Comparison of ENCODE assay signal across 8 cellular contexts in the genomic region with DNA sequence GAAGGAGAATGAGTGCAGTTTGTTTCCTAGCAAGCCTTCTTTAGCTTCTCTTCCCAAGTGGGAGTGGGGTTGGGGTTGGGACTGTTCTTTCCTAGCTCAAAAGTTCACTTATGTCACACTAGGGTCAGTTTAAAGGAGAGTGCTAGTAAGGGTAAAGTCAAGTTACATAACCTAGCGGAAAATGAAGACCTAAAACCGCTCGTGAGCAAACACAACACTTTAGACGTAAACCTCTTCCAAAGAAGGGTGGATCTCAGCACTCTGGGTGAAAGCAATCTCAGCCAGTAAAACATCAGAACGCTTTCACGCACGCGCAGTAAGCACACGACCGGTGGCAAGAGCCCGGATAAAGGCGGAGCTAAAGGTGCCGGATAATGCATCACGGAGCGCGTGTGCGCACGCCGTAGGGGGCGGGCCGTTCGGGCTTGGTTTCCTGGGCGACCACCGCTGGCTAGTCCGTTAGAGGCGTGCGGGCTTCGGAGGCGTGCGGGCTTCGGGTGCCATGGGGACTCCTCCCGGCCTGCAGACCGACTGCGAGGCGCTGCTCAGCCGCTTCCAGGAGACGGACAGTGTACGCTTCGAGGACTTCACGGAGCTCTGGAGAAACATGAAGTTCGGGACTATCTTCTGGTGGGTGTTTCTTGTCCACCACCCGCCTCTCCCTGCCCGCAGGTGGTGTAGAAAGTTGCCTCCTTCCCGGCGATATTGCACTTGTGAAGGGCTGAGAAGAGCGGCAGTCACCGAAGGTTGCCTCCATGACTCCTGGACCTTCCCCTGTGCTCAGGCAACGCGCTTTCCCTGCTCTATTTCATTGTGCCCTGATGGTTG. TPM values are rescaled to one million over a fixed set of nuclear protein-coding genes. Genes with fewer than 3 reads are reported as not detected.
DNase-seq lines count a peak whose midpoint lies in the region; ATAC-seq and TF ChIP-seq lines count a peak whose summit lies in the region.

A gene with protein sequence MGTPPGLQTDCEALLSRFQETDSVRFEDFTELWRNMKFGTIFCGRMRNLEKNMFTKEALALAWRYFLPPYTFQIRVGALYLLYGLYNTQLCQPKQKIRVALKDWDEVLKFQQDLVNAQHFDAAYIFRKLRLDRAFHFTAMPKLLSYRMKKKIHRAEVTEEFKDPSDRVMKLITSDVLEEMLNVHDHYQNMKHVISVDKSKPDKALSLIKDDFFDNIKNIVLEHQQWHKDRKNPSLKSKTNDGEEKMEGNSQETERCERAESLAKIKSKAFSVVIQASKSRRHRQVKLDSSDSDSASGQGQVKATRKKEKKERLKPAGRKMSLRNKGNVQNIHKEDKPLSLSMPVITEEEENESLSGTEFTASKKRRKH (plus strand): TSS at position 462 of the 828 bp plus-strand sequence. CDS start 41 bp downstream, at position 503.

- no peak for TF ChIP-seq EP300 in esophagus muscularis mucosa (IDR thresholded peaks at IDR 0.05)

- H3K4me2 ChIP-seq in DND-41 (ENCODE audit: insufficient read depth, low read length), result peak within 1 kb of the TSS; percentile 86

- peak; percentile 99 for ATAC-seq in DND-41 (ENCODE audit: insufficient read depth, low read depth)
- peak; percentile 99 for ATAC-seq in GM21825 (IDR thresholded peaks at IDR 0.05; ENCODE audit: unreplicated experiment)

- H3K4me1 ChIP-seq in DND-41 (ENCODE audit: insufficient read depth, low read length), result peaks cover 42% of the 10 kb centered on the region
- peaks cover 0 to 24% (median 0%) of the 10 kb centered on the region in 4 donors for H3K4me1 ChIP-seq in Peyer's patch
- H3K4me1 ChIP-seq in esophagus muscularis mucosa, result peaks cover 14 to 40% (median 38%) of the 10 kb centered on the region in 4 donors
- peaks cover 9% of the 10 kb centered on the region for H3K4me1 ChIP-seq in muscle layer of colon (ENCODE audit: insufficient read depth, low read length)

- no peaks in the 10 kb centered on the region for H4K20me1 ChIP-seq in DND-41 (ENCODE audit: insufficient read depth, low read length)

- peak within 1 kb of the TSS; percentile 95 for H2AFZ ChIP-seq in DND-41 (ENCODE audit: low read depth, low read length)

- peak within 1 kb of the TSS; percentile 70 to 91 for H3K4me3 ChIP-seq in DND-41 (ENCODE audit: low read depth in 1 of 2, low read length in 2 of 2)
- H3K4me3 ChIP-seq in Peyer's patch, result peak within 1 kb of the TSS; percentile 63 to 94 (median 77)
- H3K4me3 ChIP-seq in esophagus muscularis mucosa, result peak within 1 kb of the TSS; percentile 59 to 91 (median 74)
- peak within 1 kb of the TSS; percentile 84 to 91 for H3K4me3 ChIP-seq in muscle layer of colon (ENCODE audit: low read depth in 1 of 2, low read length in 2 of 2)

- peak within 1 kb of the TSS; percentile 69 for H3K9ac ChIP-seq in DND-41 (ENCODE audit: low read depth, low read length)
- H3K9ac ChIP-seq in muscle layer of colon (ENCODE audit: low read length), result peak within 1 kb of the TSS; percentile 52

- no peak for TF ChIP-seq CTCF in DND-41 (IDR thresholded peaks at IDR 0.05; ENCODE audit: borderline replicate concordance, extremely low read depth, low read length, poor library complexity, severe bottlenecking)
- no peak for TF ChIP-seq CTCF in Peyer's patch (IDR thresholded peaks at IDR 0.05)
- TF ChIP-seq CTCF in esophagus muscularis mucosa (IDR thresholded peaks at IDR 0.05), result no peak

- 2% methylated on average over 38 of the region's 49 CpGs for WGBS in esophagus muscularis mucosa

- DNase-seq in DND-41 (peak; percentile 97), Peyer's patch (peak; percentile 95 to 99 (median 96)), activated T-helper 1 cell treated with Interleukin-2 at 50 U/mL for 16 hours (ENCODE audit: low read depth) (peak; percentile 96), esophagus muscularis mucosa (ENCODE audit: extremely low spot score) (peak; percentile 98)
- peak; percentile 95 to 96 for DNase-seq in stimulated activated CD8-positive, alpha-beta memory T cell treated with anti-CD3 and anti-CD28 coated beads, Interleukin-7, amount 100 ng/mL, for 1 hour (ENCODE audit: low read depth in 2 of 2)

- intact Hi-C loops in esophagus muscularis mucosa (cut with DNase I), result loop anchor here (5.0 to 10.0 kb wide), 2 partner anchors 65 to 73 kb away; a partner anchor contains a TSS

- peak within 1 kb of the TSS; percentile 94 for H3K27ac ChIP-seq in DND-41 (ENCODE audit: low read length)
- H3K27ac ChIP-seq in KOPT-K1 (ENCODE audit: low read depth, low read length, poor library complexity, severe bottlenecking), result peak within 1 kb of the TSS; percentile 76
- H3K27ac ChIP-seq in Peyer's patch, result peak within 1 kb of the TSS; percentile 81 to 94 (median 88)
- peak within 1 kb of the TSS; percentile 79 to 85 (median 84) for H3K27ac ChIP-seq in esophagus muscularis mucosa (replicated peaks in 1 of 4)
- H3K27ac ChIP-seq in muscle layer of colon (ENCODE audit: low read depth, low read length), result peak within 1 kb of the TSS; percentile 90

- peaks cover 3% of the 10 kb centered on the region; the same call in 1 of the 2 replicates for H3K36me3 ChIP-seq in DND-41 (ENCODE audit: insufficient read depth, low read length)
- peaks cover 14% of the 10 kb centered on the region for H3K36me3 ChIP-seq in KOPT-K1 (ENCODE audit: insufficient read depth, low read length)
- no peaks in the 10 kb centered on the region for H3K36me3 ChIP-seq in Peyer's patch
- H3K36me3 ChIP-seq in esophagus muscularis mucosa, result peaks cover 0 to under 1% (median under 1%) of the 10 kb centered on the region in 4 donors
- H3K36me3 ChIP-seq in muscle layer of colon (ENCODE audit: insufficient read depth, low read length), result no peaks in the 10 kb centered on the region

- TF ChIP-seq POLR2A in Peyer's patch (IDR thresholded peaks at IDR 0.05) (peak; percentile 27 to 64), esophagus muscularis mucosa (IDR thresholded peaks at IDR 0.05; ENCODE audit: low read depth) (peak; percentile 55)

- peaks cover 38% of the 10 kb centered on the region for H3K79me2 ChIP-seq in DND-41 (ENCODE audit: insufficient read depth, low read length)

- H3K9me3 ChIP-seq in DND-41 (ENCODE audit: insufficient read depth, low read length, severe bottlenecking) (no peaks in the 10 kb centered on the region), KOPT-K1 (ENCODE audit: insufficient read depth, low read length, poor library complexity, severe bottlenecking) (no peaks in the 10 kb centered on the region), Peyer's patch (no peaks in the 10 kb centered on the region), esophagus muscularis mucosa (no peaks in the 10 kb centered on the region), muscle layer of colon (ENCODE audit: low read length) (no peaks in the 10 kb centered on the region)

- H3K27me3 ChIP-seq in DND-41 (ENCODE audit: insufficient read depth, low read length, poor library complexity) (no peaks in the 10 kb centered on the region), Peyer's patch (no peaks in the 10 kb centered on the region), esophagus muscularis mucosa (no peaks in the 10 kb centered on the region), muscle layer of colon (ENCODE audit: control insufficient read depth in 1 of 2, insufficient read depth in 2 of 2, low read length in 2 of 2) (no peaks in the 10 kb centered on the region)

RNA-seq across cellular contexts. Expression of the gene that starts here (rescaled TPM):
- 1 to 10 TPM; 1.7 to 9.9 (median 3.0) TPM for total RNA-seq in Peyer's patch
- total RNA-seq in esophagus muscularis mucosa, result 1 to 10 TPM; 4.7 to 8.0 (median 6.6) TPM

Comparison
In these comparisons a context has a peak if more than half of its experiments do, and no peak if none do; other contexts are left out.
1. Peak in every context shown above with its lines: DNase-seq, ATAC-seq, H3K4me3 ChIP-seq and H3K27ac ChIP-seq.